In genomic region chr1:239951518-239952130, GRCh38 we compare ENCODE assay signal across 8 cellular contexts.
DNase-seq lines count a peak whose midpoint lies in the region; ATAC-seq and TF ChIP-seq lines count a peak whose summit lies in the region.

No MANE protein-coding gene starts in this region.

- H3K27ac ChIP-seq in ovary: no peak overlapping the region

- TF ChIP-seq POLR2A in ovary (IDR thresholded peaks at IDR 0.05): no peak

- no peak for TF ChIP-seq EP300 in ovary (IDR thresholded peaks at IDR 0.05)

- no peaks in the 10 kb centered on the region for H3K36me3 ChIP-seq in ovary

- TF ChIP-seq CTCF in GM13977 (IDR thresholded peaks at IDR 0.05; ENCODE audit: extremely low read depth, insufficient read depth, missing control alignments) (peak; percentile 78), fibroblast of villous mesenchyme (IDR thresholded peaks at IDR 0.05; ENCODE audit: insufficient read depth, low read depth, low read length) (peak; percentile 68), ovary (IDR thresholded peaks at IDR 0.05) (peak in 1 of 3 donors; percentile 37)

- H3K9me3 ChIP-seq in ovary: no peaks in the 10 kb centered on the region

- ATAC-seq in HG03442 (IDR thresholded peaks at IDR 0.05; ENCODE audit: unreplicated experiment): peak; percentile 58
- no peak for ATAC-seq in HG03571 (IDR thresholded peaks at IDR 0.05; ENCODE audit: unreplicated experiment)

- no peaks in the 10 kb centered on the region for H3K27me3 ChIP-seq in ovary

- intact Hi-C loops in ovary (cut with DNase I): no loop called here

- no peaks in the 10 kb centered on the region for H3K4me1 ChIP-seq in ovary (ENCODE audit: insufficient read depth)

- DNase-seq in AG08396 (ENCODE audit: low spot score) (peak; percentile 65), GM13977 (ENCODE audit: low spot score) (peak; percentile 61), NCI-H82 treated with DMSO at 0.1 percent for 48 hours (lab: John Stamatoyannopoulos, UW; ENCODE audit: unreplicated experiment) (peak; percentile 67), activated T-cell treated with anti-CD3 and anti-CD28 coated beads for 24 hours (ENCODE audit: low read depth) (peak; percentile 14), fibroblast of villous mesenchyme (ENCODE audit: low read depth) (peak; percentile 70), ovary (peak; percentile 29 to 55 (median 48))

- H3K4me3 ChIP-seq in fibroblast of villous mesenchyme (ENCODE audit: low read depth, low read length) (no peak overlapping the region), ovary (no peak overlapping the region)

- in situ Hi-C loops in GM13977 (cut with MboI; ENCODE audit: low pct_unique_long_range_greater_than_20kb, low sequenced_read_pairs, unreplicated experiment): no loop called here

- WGBS in ovary, 3 donors: 33 to 37% (median 35%) methylated on average over 3 of the region's 3 CpGs

Comparison
In these comparisons a context has a peak if more than half of its experiments do, and no peak if none do; other contexts are left out.
1. DNase-seq: peak in every context shown above with its lines; median percentile 70 in fibroblast of villous mesenchyme; 67 in NCI-H82 treated with DMSO at 0.1 percent for 48 hours; 65 in AG08396; 61 in GM13977; 48 in ovary; 14 in activated T-cell treated with anti-CD3 and anti-CD28 coated beads for 24 hours.